In genomic region chr9:13529321-13530104, GRCh38 we compare ENCODE assay signal across 18 cellular contexts.
DNase-seq lines count a peak whose midpoint lies in the region; ATAC-seq and TF ChIP-seq lines count a peak whose summit lies in the region.
"Had no signal": no experiment of that assay in that cellular context is flagged by ENCODE, and none has a peak within 500 bp of the region (broad histone marks: within the 10 kb centered on the region; RNA-seq: fewer than 3 reads in every experiment).

No MANE protein-coding gene starts in this region.

- H3T11ph ChIP-seq in H9 (ENCODE audit: low read length): no peak overlapping the region

- DNase-seq in BE2C: peak; percentile 20
- DNase-seq in DND-41: peak; percentile 44
- DNase-seq in NCI-H345 (lab: John Stamatoyannopoulos, UW): peak; percentile 90
- DNase-seq in dermis blood vessel endothelial cell: peak; percentile 13
- DNase-seq in mesendoderm: no peak
- DNase-seq in CD4-positive, alpha-beta T cell: no peak
- DNase-seq in H9: no peak
- DNase-seq in upper lobe of right lung: no peak
- DNase-seq: activated CD4-positive, alpha-beta memory T cell treated with anti-CD3 and anti-CD28 coated beads for 36 hours; effector memory CD8-positive, alpha-beta T cell; IMR-90; NCI-H1694 treated with DMSO at 0.1 percent for 48 hours; trophoblast cell had no signal

- no peak overlapping the region for H2BK20ac ChIP-seq in H9 (ENCODE audit: low read depth, low read length, poor library complexity, severe bottlenecking)

- H3K79me2 ChIP-seq in DND-41 (ENCODE audit: insufficient read depth, low read length) (no peaks in the 10 kb centered on the region), mesendoderm (ENCODE audit: control insufficient read depth, insufficient read depth, low read length) (no peaks in the 10 kb centered on the region), H9 (ENCODE audit: insufficient read depth, low read length) (no peaks in the 10 kb centered on the region)

- H3K4me2 ChIP-seq in DND-41 (ENCODE audit: insufficient read depth, low read length) (no peak overlapping the region), mesendoderm (ENCODE audit: low read length) (no peak overlapping the region), H9 (ENCODE audit: insufficient read depth, insufficient read length, low read length) (no peak overlapping the region)

- H2BK15ac ChIP-seq in mesendoderm (replicated peaks; ENCODE audit: low read depth): no peak overlapping the region
- no peak overlapping the region for H2BK15ac ChIP-seq in H9 (ENCODE audit: low read depth, low read length)

- H4K5ac ChIP-seq in mesendoderm (ENCODE audit: low read length): no peak overlapping the region
- H4K5ac ChIP-seq in H9 (ENCODE audit: insufficient read length, low read depth, low read length): no peak overlapping the region

- H4K20me1 ChIP-seq in DND-41 (ENCODE audit: insufficient read depth, low read length): no peaks in the 10 kb centered on the region
- H4K20me1 ChIP-seq in H9 (ENCODE audit: control insufficient read depth, insufficient read depth, insufficient read length): no peaks in the 10 kb centered on the region

- no peaks in the 10 kb centered on the region for H3K36me3 Mint-ChIP-seq in CD4-positive, alpha-beta T cell (ENCODE audit: low read depth)
- H3K36me3 Mint-ChIP-seq in H9 (ENCODE audit: insufficient read depth in 1 of 3, low read depth in 3 of 3): peaks cover 0 to 10% (median 6%) of the 10 kb centered on the region in 3 experiments; a peak in 4 of 7 replicates
- H3K36me3 Mint-ChIP-seq: activated CD4-positive, alpha-beta memory T cell treated with anti-CD3 and anti-CD28 coated beads for 36 hours; stimulated activated effector memory CD8-positive, alpha-beta T cell treated with anti-CD3 and anti-CD28 coated beads, Interleukin-12 subunit alpha, Interleukin-12 subunit beta, amount 100 ng/mL, for 72 hours had no signal

- no peak overlapping the region for H3K14ac ChIP-seq in H9 (ENCODE audit: insufficient read depth, low read length)

- H3K18ac ChIP-seq in mesendoderm (ENCODE audit: low read length): no peak overlapping the region
- H3K18ac ChIP-seq in H9 (ENCODE audit: insufficient read length, low read depth, low read length): no peak overlapping the region

- H4K8ac ChIP-seq in mesendoderm (ENCODE audit: low read depth, low read length) (no peak overlapping the region), H9 (replicated peaks; ENCODE audit: insufficient read length, low read depth, low read length) (no peak overlapping the region)

- H3K4ac ChIP-seq in mesendoderm (ENCODE audit: low read depth, low read length) (no peak overlapping the region), H9 (ENCODE audit: low read depth, low read length) (no peak overlapping the region)

- H3K27me3 Mint-ChIP-seq in CD4-positive, alpha-beta T cell: no peaks in the 10 kb centered on the region
- no peaks in the 10 kb centered on the region for H3K27me3 Mint-ChIP-seq in H9 (ENCODE audit: low read depth)
- H3K27me3 Mint-ChIP-seq: activated CD4-positive, alpha-beta memory T cell treated with anti-CD3 and anti-CD28 coated beads for 36 hours; central memory CD8-positive, alpha-beta T cell; effector memory CD8-positive, alpha-beta T cell had no signal

- H3K9me3 ChIP-seq in BE2C (no peaks in the 10 kb centered on the region), DND-41 (ENCODE audit: insufficient read depth, low read length, severe bottlenecking) (no peaks in the 10 kb centered on the region), H9 (ENCODE audit: control insufficient read depth, low read depth, low read length) (no peaks in the 10 kb centered on the region), upper lobe of right lung (no peaks in the 10 kb centered on the region)
- no peaks in the 10 kb centered on the region for H3K9me3 ChIP-seq in CD4-positive, alpha-beta T cell (ENCODE audit: control insufficient read depth, low read length)
- H3K9me3 ChIP-seq: neutrophil had no signal

- CTCF ChIA-PET in CD4-positive, alpha-beta T cell (lab: Charles Lee): no interaction called here

- H3K27ac ChIP-seq in DND-41 (ENCODE audit: low read length) (no peak overlapping the region), mesendoderm (ENCODE audit: low read depth, low read length) (no peak overlapping the region), H9 (ENCODE audit: insufficient read length, low read depth, low read length) (no peak overlapping the region), upper lobe of right lung (no peak overlapping the region)
- no peak overlapping the region for H3K27ac ChIP-seq in CD4-positive, alpha-beta T cell (ENCODE audit: low read depth, low read length)
- H3K27ac ChIP-seq: neutrophil had no signal

- H3K36me3 ChIP-seq in BE2C: no peaks in the 10 kb centered on the region
- no peaks in the 10 kb centered on the region for H3K36me3 ChIP-seq in DND-41 (ENCODE audit: insufficient read depth, low read length)
- H3K36me3 ChIP-seq in mesendoderm (ENCODE audit: control insufficient read depth, insufficient read depth, low read length): no peaks in the 10 kb centered on the region
- no peaks in the 10 kb centered on the region for H3K36me3 ChIP-seq in upper lobe of right lung
- H3K36me3 ChIP-seq: neutrophil had no signal

- no peak overlapping the region for H3K23ac ChIP-seq in mesendoderm (ENCODE audit: low read length)
- H3K23ac ChIP-seq in H9 (ENCODE audit: insufficient read length, low read depth, low read length): no peak overlapping the region

- H3K4me3 ChIP-seq in BE2C (ENCODE audit: low read depth, low read length) (no peak overlapping the region), DND-41 (ENCODE audit: low read depth in 1 of 2, low read length in 2 of 2) (no peak overlapping the region), mesendoderm (ENCODE audit: low read length) (no peak overlapping the region), upper lobe of right lung (no peak overlapping the region)
- H3K4me3 ChIP-seq: GM12878 had no signal

- H2BK12ac ChIP-seq in H9 (ENCODE audit: insufficient read length, low read depth, low read length): no peak overlapping the region

- H2BK120ac ChIP-seq in mesendoderm (ENCODE audit: low read depth, low read length) (no peak overlapping the region), H9 (ENCODE audit: low read depth, low read length, poor library complexity, severe bottlenecking) (no peak overlapping the region)

- H3K56ac ChIP-seq in mesendoderm (ENCODE audit: low read length): no peak overlapping the region
- H3K56ac ChIP-seq in H9 (ENCODE audit: insufficient read length, low read depth, low read length): no peak overlapping the region

- H2BK5ac ChIP-seq in mesendoderm (ENCODE audit: low read length) (no peak overlapping the region), H9 (ENCODE audit: insufficient read length, low read length) (no peak overlapping the region)

- intact Hi-C loops in CD4-positive, alpha-beta T cell (cut with DNase I, micrococcal nuclease): no loop called here
- intact Hi-C loops in upper lobe of right lung (cut with DNase I): no loop called here

- H3K4me1 ChIP-seq in BE2C (no peaks in the 10 kb centered on the region), DND-41 (ENCODE audit: insufficient read depth, low read length) (no peaks in the 10 kb centered on the region), mesendoderm (ENCODE audit: control insufficient read depth, low read depth, low read length) (no peaks in the 10 kb centered on the region), H9 (ENCODE audit: insufficient read depth, low read length) (no peaks in the 10 kb centered on the region), upper lobe of right lung (no peaks in the 10 kb centered on the region)

- TF ChIP-seq CTCF in BE2C (IDR thresholded peaks at IDR 0.05; ENCODE audit: low read depth, low read length) (no peak), DND-41 (IDR thresholded peaks at IDR 0.05; ENCODE audit: borderline replicate concordance, extremely low read depth, low read length, poor library complexity, severe bottlenecking) (no peak), H9 (conservative IDR thresholded peaks at IDR 0.05) (no peak), upper lobe of right lung (IDR thresholded peaks at IDR 0.05) (no peak)
- TF ChIP-seq CTCF in CD4-positive, alpha-beta T cell (IDR thresholded peaks at IDR 0.05): no peak

- no peak overlapping the region for H2AK5ac ChIP-seq in mesendoderm (ENCODE audit: low read length)
- no peak overlapping the region for H2AK5ac ChIP-seq in H9 (ENCODE audit: insufficient read length, low read length)

- H3K23me2 ChIP-seq in H9 (ENCODE audit: insufficient read length, low read depth, low read length, poor library complexity, severe bottlenecking): no peaks in the 10 kb centered on the region

- H3K9ac ChIP-seq in DND-41 (ENCODE audit: low read depth, low read length) (no peak overlapping the region), mesendoderm (ENCODE audit: low read length) (no peak overlapping the region), H9 (ENCODE audit: extremely low read depth, insufficient read length, low read length) (no peak overlapping the region)

- H2AFZ ChIP-seq in DND-41 (ENCODE audit: low read depth, low read length) (no peak overlapping the region), H9 (ENCODE audit: low read length) (no peak overlapping the region)

- no peak overlapping the region for H4K91ac ChIP-seq in H9 (ENCODE audit: insufficient read length, low read depth, low read length)

- no peak overlapping the region for H3K4me3 Mint-ChIP-seq in CD4-positive, alpha-beta T cell
- no peak overlapping the region; a peak in 1 of 5 replicates for H3K4me3 Mint-ChIP-seq in H9
- H3K4me3 Mint-ChIP-seq: activated CD4-positive, alpha-beta memory T cell treated with anti-CD3 and anti-CD28 coated beads for 36 hours; activated T-helper 1 cell treated with anti-CD3 and anti-CD28 coated beads, Interleukin-12 subunit alpha, Interleukin-12 subunit beta, Interleukin-2, Interleukin-4 antibody, amounts not matched to agents 30 ng/mL and 10 ng/mL and 1 ng/mL, durations not matched to agents 14 hours and 24 hours and 36 hours; central memory CD8-positive, alpha-beta T cell; effector memory CD8-positive, alpha-beta T cell; stimulated activated effector memory CD8-positive, alpha-beta T cell treated with anti-CD3 and anti-CD28 coated beads, Interleukin-12 subunit alpha, Interleukin-12 subunit beta, amount 100 ng/mL, for 72 hours had no signal

- WGBS in mesendoderm (ENCODE audit: extremely low coverage, insufficient coverage, low lambda C conversion rate): no CpG with 5 or more reads among the region's 6 CpGs
- WGBS in H9 (ENCODE audit: extremely low coverage, insufficient read length, low lambda C conversion rate): no CpG with 5 or more reads among the region's 6 CpGs

- POLR2A ChIA-PET in CD4-positive, alpha-beta T cell (lab: Charles Lee): no interaction called here

- H3K27ac Mint-ChIP-seq in CD4-positive, alpha-beta T cell: no peak overlapping the region
- peak overlapping the region in 1 of 3 experiments; percentile 81; a peak in 2 of 7 replicates for H3K27ac Mint-ChIP-seq in H9
- H3K27ac Mint-ChIP-seq: activated CD4-positive, alpha-beta memory T cell treated with anti-CD3 and anti-CD28 coated beads for 36 hours; activated T-helper 1 cell treated with anti-CD3 and anti-CD28 coated beads, Interleukin-12 subunit alpha, Interleukin-12 subunit beta, Interleukin-2, Interleukin-4 antibody, amounts not matched to agents 30 ng/mL and 10 ng/mL and 1 ng/mL, durations not matched to agents 14 hours and 24 hours and 36 hours; effector memory CD8-positive, alpha-beta T cell; stimulated activated effector memory CD8-positive, alpha-beta T cell treated with anti-CD3 and anti-CD28 coated beads, Interleukin-12 subunit alpha, Interleukin-12 subunit beta, amount 100 ng/mL, for 72 hours had no signal

- no peaks in the 10 kb centered on the region for H3K79me1 ChIP-seq in mesendoderm (ENCODE audit: low read length)
- no peaks in the 10 kb centered on the region for H3K79me1 ChIP-seq in H9 (ENCODE audit: insufficient read depth, low read depth, low read length, poor library complexity, severe bottlenecking)

- no peaks in the 10 kb centered on the region for H3K9me3 Mint-ChIP-seq in CD4-positive, alpha-beta T cell
- peaks cover 6 to 7% of the 10 kb centered on the region in 2 experiments; a peak in 2 of 5 replicates for H3K9me3 Mint-ChIP-seq in H9

- peak; percentile 45; the same call in 1 of the 3 replicates for ATAC-seq in DND-41 (ENCODE audit: insufficient read depth, low read depth)
- no peak for ATAC-seq in CD4-positive, alpha-beta T cell (ENCODE audit: poor library complexity)
- ATAC-seq in upper lobe of right lung: no peak
- ATAC-seq: effector memory CD8-positive, alpha-beta T cell; GM12878; stimulated activated effector memory CD8-positive, alpha-beta T cell treated with anti-CD3 and anti-CD28 coated beads, Interleukin-12 subunit alpha, Interleukin-12 subunit beta, amount 100 ng/mL, for 72 hours had no signal

- H3K4me1 Mint-ChIP-seq in CD4-positive, alpha-beta T cell (ENCODE audit: low read depth): no peaks in the 10 kb centered on the region
- peaks cover 5 to 7% of the 10 kb centered on the region in 2 experiments; a peak in 1 of 4 replicates for H3K4me1 Mint-ChIP-seq in H9
- H3K4me1 Mint-ChIP-seq: central memory CD8-positive, alpha-beta T cell; stimulated activated effector memory CD8-positive, alpha-beta T cell treated with anti-CD3 and anti-CD28 coated beads, Interleukin-12 subunit alpha, Interleukin-12 subunit beta, amount 100 ng/mL, for 72 hours had no signal

- H3K27me3 ChIP-seq in BE2C (no peaks in the 10 kb centered on the region), DND-41 (ENCODE audit: insufficient read depth, low read length, poor library complexity) (no peaks in the 10 kb centered on the region), mesendoderm (ENCODE audit: insufficient read depth, low read length, poor library complexity) (no peaks in the 10 kb centered on the region), H9 (ENCODE audit: insufficient read depth, low read length) (no peaks in the 10 kb centered on the region), upper lobe of right lung (no peaks in the 10 kb centered on the region)
- H3K27me3 ChIP-seq in CD4-positive, alpha-beta T cell (ENCODE audit: control insufficient read depth, insufficient read depth, low read length): no peaks in the 10 kb centered on the region
- H3K27me3 ChIP-seq: neutrophil had no signal

Comparison
In these comparisons a context has a peak if more than half of its experiments do, and no peak if none do; other contexts are left out.
1. DNase-seq: peak in BE2C (single experiment), DND-41 (single experiment), NCI-H345 (single experiment) and dermis blood vessel endothelial cell (single experiment); none in mesendoderm (single experiment), CD4-positive, alpha-beta T cell (0 of 10), H9 (single experiment) and upper lobe of right lung (single experiment).